ENCODE assay signal across 24 cellular contexts in genomic region chr10:87594181-87594580, GRCh38.
"Had no signal": no experiment of that assay in that cellular context is flagged by ENCODE, and none has a peak within 500 bp of the region (broad histone marks: within the 10 kb centered on the region; RNA-seq: fewer than 3 reads in every experiment).

No MANE protein-coding gene starts in this region.

- H3K4me1 ChIP-seq: gastrocnemius medialis, spleen had no signal

- ATAC-seq: mucosa of descending colon; natural killer cell treated with Interleukin-12 subunit alpha and Interleukin-12 subunit beta and Interleukin-15 and Interleukin-18, amount 100 ng/mL, for 72 hours had no signal

- H3K9me3 ChIP-seq: gastrocnemius medialis, mucosa of descending colon, spleen, thoracic aorta had no signal

- FAIRE-seq: bronchial epithelial cell had no signal

- H3K27me3 ChIP-seq: gastrocnemius medialis, spleen had no signal

- H3K4me3 ChIP-seq: gastrocnemius medialis, mucosa of descending colon, spleen, thoracic aorta had no signal

- H3K36me3 ChIP-seq: gastrocnemius medialis, spleen, thoracic aorta had no signal

- DNase-seq: activated CD4-positive, alpha-beta memory T cell treated with anti-CD3 and anti-CD28 coated beads, Interleukin-2, amount 10 ng/mL, durations not matched to agents 7 days and 5 days; activated CD4-positive, alpha-beta T cell treated with anti-CD3 and anti-CD28 coated beads, Interleukin-2, amount 10 ng/mL, durations not matched to agents 7 days and 5 days; activated CD4-positive, CD25-positive, alpha-beta regulatory T cell treated with anti-CD3 and anti-CD28 coated beads, Interleukin-2, amount 50 U/mL, for 72 hours; activated CD8-positive, alpha-beta memory T cell treated with anti-CD3 and anti-CD28 coated beads, Interleukin-2, amount 50 U/mL, for 48 hours; activated gamma-delta T cell; activated naive CD4-positive, alpha-beta T cell treated with anti-CD3 and anti-CD28 coated beads, Interleukin-2, amount 50 U/mL, for 16 hours; activated T-cell treated with anti-CD3 and anti-CD28 coated beads, Interleukin-2, amount 50 U/mL, for 24 hours; amygdala; dermis blood vessel endothelial cell; effector CD4-positive, alpha-beta T cell; gastrocnemius medialis; glutamatergic neuron; left cardiac atrium; mesendoderm; mucosa of descending colon; posterior cingulate gyrus; right cardiac atrium; spleen; stimulated activated naive CD4-positive, alpha-beta T cell; T-helper 2 cell had no signal

- H3K27ac ChIP-seq: epithelial cell of prostate, gastrocnemius medialis, spleen had no signal
